1 cellular context compared by ENCODE assay signal in the genomic region with DNA sequence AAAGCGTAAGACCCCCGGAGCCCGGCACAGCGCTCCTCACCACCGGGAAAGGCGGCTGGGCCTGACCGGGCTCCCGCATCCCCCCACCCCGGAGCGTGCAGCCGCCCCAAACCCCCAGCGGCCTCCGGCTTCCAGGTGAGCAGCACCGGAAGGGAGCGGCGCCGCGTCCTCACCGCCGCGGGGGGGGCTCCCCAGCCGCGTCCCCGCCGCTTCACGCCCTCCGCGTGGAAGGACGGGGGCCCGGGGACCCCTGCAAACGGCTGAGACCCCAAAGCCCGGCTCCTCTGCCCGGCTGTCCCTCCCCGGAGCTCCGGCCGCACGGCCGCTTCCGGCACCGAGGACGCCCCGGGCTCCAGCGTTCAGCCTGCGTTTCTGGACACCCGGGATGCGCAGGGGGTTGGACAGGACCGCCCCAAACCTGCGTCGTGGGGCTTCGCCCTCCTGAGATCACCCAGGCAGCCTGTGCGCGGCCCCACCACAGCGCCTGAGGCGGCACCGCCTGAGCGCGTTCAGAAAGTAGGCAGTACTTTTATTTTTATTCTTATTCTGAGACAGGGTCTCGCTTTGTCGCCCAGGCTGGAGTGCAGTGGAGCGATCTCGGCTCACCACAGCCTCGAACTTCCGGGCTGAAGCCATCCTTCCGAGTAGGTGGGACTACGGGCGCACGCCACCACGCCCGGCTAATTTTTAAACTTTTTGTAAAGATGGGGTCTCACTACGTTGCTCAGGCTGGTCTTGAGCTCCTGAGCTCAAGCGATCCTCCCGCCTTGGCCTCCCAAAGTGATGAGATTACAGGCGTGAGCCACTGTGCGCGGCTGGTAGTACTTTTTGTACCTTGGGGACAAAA.
A peak's percentile ranks its signal among the peaks of the same experiment; 100 is the strongest.
TF ChIP-seq lines count a peak whose summit lies in the region.

No MANE protein-coding gene starts in this region.

TF ChIP-seq in HepG2, 621 proteins besides CTCF, POLR2A, EP300 and RAD21 (continued from another document and continues in another):
- TF ChIP-seq, protein P1, sequence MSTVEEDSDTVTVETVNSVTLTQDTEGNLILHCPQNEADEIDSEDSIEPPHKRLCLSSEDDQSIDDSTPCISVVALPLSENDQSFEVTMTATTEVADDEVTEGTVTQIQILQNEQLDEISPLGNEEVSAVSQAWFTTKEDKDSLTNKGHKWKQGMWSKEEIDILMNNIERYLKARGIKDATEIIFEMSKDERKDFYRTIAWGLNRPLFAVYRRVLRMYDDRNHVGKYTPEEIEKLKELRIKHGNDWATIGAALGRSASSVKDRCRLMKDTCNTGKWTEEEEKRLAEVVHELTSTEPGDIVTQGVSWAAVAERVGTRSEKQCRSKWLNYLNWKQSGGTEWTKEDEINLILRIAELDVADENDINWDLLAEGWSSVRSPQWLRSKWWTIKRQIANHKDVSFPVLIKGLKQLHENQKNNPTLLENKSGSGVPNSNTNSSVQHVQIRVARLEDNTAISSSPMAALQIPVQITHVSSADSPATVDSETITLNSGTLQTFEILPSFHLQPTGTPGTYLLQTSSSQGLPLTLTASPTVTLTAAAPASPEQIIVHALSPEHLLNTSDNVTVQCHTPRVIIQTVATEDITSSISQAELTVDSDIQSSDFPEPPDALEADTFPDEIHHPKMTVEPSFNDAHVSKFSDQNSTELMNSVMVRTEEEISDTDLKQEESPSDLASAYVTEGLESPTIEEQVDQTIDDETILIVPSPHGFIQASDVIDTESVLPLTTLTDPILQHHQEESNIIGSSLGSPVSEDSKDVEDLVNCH (CRISPR knock-in tag; IDR thresholded peaks at IDR 0.05) = no peak
- TF ChIP-seq, protein P2, sequence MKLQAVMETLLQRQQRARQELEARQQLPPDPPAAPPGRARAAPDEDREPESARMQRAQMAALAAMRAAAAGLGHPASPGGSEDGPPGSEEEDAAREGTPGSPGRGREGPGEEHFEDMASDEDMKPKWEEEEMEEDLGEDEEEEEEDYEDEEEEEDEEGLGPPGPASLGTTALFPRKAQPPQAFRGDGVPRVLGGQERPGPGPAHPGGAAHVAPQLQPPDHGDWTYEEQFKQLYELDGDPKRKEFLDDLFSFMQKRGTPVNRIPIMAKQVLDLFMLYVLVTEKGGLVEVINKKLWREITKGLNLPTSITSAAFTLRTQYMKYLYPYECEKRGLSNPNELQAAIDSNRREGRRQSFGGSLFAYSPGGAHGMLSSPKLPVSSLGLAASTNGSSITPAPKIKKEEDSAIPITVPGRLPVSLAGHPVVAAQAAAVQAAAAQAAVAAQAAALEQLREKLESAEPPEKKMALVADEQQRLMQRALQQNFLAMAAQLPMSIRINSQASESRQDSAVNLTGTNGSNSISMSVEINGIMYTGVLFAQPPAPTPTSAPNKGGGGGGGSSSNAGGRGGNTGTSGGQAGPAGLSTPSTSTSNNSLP (IDR thresholded peaks at IDR 0.05; ENCODE audit: low read depth, low read length) = no peak
- TF ChIP-seq ATRX (CRISPR knock-in tag; IDR thresholded peaks at IDR 0.05; ENCODE audit: borderline replicate concordance) (no peak), ZBTB1 (CRISPR knock-in tag; IDR thresholded peaks at IDR 0.05; ENCODE audit: borderline replicate concordance) (no peak), CCAR2 (optimal IDR thresholded peaks at IDR 0.05; ENCODE audit: low read depth, low read length) (no peak), ZNF558 (CRISPR knock-in tag; IDR thresholded peaks at IDR 0.05; ENCODE audit: borderline replicate concordance) (no peak), SRSF9 (IDR thresholded peaks at IDR 0.05; ENCODE audit: borderline replicate concordance, insufficient read depth, low read depth, low read length, poor library complexity, severe bottlenecking) (no peak), CC2D1A (CRISPR knock-in tag; IDR thresholded peaks at IDR 0.05) (no peak), PRMT3 (CRISPR knock-in tag; IDR thresholded peaks at IDR 0.05; ENCODE audit: borderline replicate concordance, low read depth) (no peak), RCOR2 (CRISPR knock-in tag; IDR thresholded peaks at IDR 0.05) (no peak), ZFP62 (CRISPR knock-in tag; IDR thresholded peaks at IDR 0.05) (no peak), PRPF4 (IDR thresholded peaks at IDR 0.05; ENCODE audit: low read depth, low read length, poor library complexity, severe bottlenecking) (no peak), NFIC (IDR thresholded peaks at IDR 0.05; ENCODE audit: low read length) (no peak), ZNF274 (CRISPR knock-in tag; IDR thresholded peaks at IDR 0.05) (no peak), ZNF333 (CRISPR knock-in tag; IDR thresholded peaks at IDR 0.05; ENCODE audit: borderline replicate concordance) (no peak; the same call in 1 of the 2 replicates), MAF1 (CRISPR knock-in tag; IDR thresholded peaks at IDR 0.05; ENCODE audit: borderline replicate concordance) (no peak), RARA (CRISPR knock-in tag; IDR thresholded peaks at IDR 0.05) (no peak), DPF2 (CRISPR knock-in tag; IDR thresholded peaks at IDR 0.05; ENCODE audit: borderline replicate concordance, low read depth) (no peak), YY1 (IDR thresholded peaks at IDR 0.05; ENCODE audit: insufficient read depth, insufficient replicate concordance, low read depth, low read length) (no peak), HNF4G (IDR thresholded peaks at IDR 0.05; ENCODE audit: borderline replicate concordance, low read depth, low read length) (no peak), HNF4G (CRISPR knock-in tag; IDR thresholded peaks at IDR 0.05; ENCODE audit: borderline replicate concordance, low read depth) (no peak), ZNF143 (CRISPR knock-in tag; IDR thresholded peaks at IDR 0.05) (no peak), ZNF577 (CRISPR knock-in tag; IDR thresholded peaks at IDR 0.05; ENCODE audit: borderline replicate concordance, low read depth) (no peak), ETV5 (CRISPR knock-in tag; IDR thresholded peaks at IDR 0.05; ENCODE audit: borderline replicate concordance) (peak; percentile 17; the same call in 1 of the 2 replicates), GTF2F1 (IDR thresholded peaks at IDR 0.05; ENCODE audit: low read length) (no peak), FOXJ3 (CRISPR knock-in tag; IDR thresholded peaks at IDR 0.05; ENCODE audit: borderline replicate concordance) (no peak), XBP1 (CRISPR knock-in tag; IDR thresholded peaks at IDR 0.05) (0 out of 2 replicates have a peak, but pooled peaks have one; percentile 45), MEIS1 (CRISPR knock-in tag; IDR thresholded peaks at IDR 0.05; ENCODE audit: borderline replicate concordance) (no peak), ZSCAN29 (CRISPR knock-in tag; conservative IDR thresholded peaks at IDR 0.05) (no peak; the same call in 1 of the 2 replicates), YEATS2 (CRISPR knock-in tag; IDR thresholded peaks at IDR 0.05; ENCODE audit: borderline replicate concordance) (no peak), SMAD9 (CRISPR knock-in tag; IDR thresholded peaks at IDR 0.05) (no peak), ZNF124 (CRISPR knock-in tag; IDR thresholded peaks at IDR 0.05) (no peak), MZF1 (CRISPR knock-in tag; IDR thresholded peaks at IDR 0.05; ENCODE audit: borderline replicate concordance) (no peak), ZNF556 (CRISPR knock-in tag; IDR thresholded peaks at IDR 0.05; ENCODE audit: borderline replicate concordance) (no peak), FLYWCH1 (CRISPR knock-in tag; IDR thresholded peaks at IDR 0.05) (no peak), TCF7L2 (IDR thresholded peaks at IDR 0.05; ENCODE audit: low read depth, low read length) (no peak), IKZF4 (CRISPR knock-in tag; IDR thresholded peaks at IDR 0.05; ENCODE audit: borderline replicate concordance, low read depth, not compliant biosample characterization) (no peak), ZNF382 (CRISPR knock-in tag; IDR thresholded peaks at IDR 0.05; ENCODE audit: borderline replicate concordance) (no peak), ZNF780A (CRISPR knock-in tag; IDR thresholded peaks at IDR 0.05) (no peak), ZNF430 (CRISPR knock-in tag; IDR thresholded peaks at IDR 0.05) (0 out of 2 replicates have a peak, but pooled peaks have one; percentile 54), ZBTB8A (CRISPR knock-in tag; IDR thresholded peaks at IDR 0.05; ENCODE audit: borderline replicate concordance, low read depth) (no peak)
- TF ChIP-seq, protein P3, sequence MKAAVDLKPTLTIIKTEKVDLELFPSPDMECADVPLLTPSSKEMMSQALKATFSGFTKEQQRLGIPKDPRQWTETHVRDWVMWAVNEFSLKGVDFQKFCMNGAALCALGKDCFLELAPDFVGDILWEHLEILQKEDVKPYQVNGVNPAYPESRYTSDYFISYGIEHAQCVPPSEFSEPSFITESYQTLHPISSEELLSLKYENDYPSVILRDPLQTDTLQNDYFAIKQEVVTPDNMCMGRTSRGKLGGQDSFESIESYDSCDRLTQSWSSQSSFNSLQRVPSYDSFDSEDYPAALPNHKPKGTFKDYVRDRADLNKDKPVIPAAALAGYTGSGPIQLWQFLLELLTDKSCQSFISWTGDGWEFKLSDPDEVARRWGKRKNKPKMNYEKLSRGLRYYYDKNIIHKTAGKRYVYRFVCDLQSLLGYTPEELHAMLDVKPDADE (CRISPR knock-in tag; IDR thresholded peaks at IDR 0.05) = no peak
- TF ChIP-seq, protein P4, sequence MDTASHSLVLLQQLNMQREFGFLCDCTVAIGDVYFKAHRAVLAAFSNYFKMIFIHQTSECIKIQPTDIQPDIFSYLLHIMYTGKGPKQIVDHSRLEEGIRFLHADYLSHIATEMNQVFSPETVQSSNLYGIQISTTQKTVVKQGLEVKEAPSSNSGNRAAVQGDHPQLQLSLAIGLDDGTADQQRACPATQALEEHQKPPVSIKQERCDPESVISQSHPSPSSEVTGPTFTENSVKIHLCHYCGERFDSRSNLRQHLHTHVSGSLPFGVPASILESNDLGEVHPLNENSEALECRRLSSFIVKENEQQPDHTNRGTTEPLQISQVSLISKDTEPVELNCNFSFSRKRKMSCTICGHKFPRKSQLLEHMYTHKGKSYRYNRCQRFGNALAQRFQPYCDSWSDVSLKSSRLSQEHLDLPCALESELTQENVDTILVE (CRISPR knock-in tag; IDR thresholded peaks at IDR 0.05) = no peak; the same call in 1 of the 2 replicates
- TF ChIP-seq, protein P5, sequence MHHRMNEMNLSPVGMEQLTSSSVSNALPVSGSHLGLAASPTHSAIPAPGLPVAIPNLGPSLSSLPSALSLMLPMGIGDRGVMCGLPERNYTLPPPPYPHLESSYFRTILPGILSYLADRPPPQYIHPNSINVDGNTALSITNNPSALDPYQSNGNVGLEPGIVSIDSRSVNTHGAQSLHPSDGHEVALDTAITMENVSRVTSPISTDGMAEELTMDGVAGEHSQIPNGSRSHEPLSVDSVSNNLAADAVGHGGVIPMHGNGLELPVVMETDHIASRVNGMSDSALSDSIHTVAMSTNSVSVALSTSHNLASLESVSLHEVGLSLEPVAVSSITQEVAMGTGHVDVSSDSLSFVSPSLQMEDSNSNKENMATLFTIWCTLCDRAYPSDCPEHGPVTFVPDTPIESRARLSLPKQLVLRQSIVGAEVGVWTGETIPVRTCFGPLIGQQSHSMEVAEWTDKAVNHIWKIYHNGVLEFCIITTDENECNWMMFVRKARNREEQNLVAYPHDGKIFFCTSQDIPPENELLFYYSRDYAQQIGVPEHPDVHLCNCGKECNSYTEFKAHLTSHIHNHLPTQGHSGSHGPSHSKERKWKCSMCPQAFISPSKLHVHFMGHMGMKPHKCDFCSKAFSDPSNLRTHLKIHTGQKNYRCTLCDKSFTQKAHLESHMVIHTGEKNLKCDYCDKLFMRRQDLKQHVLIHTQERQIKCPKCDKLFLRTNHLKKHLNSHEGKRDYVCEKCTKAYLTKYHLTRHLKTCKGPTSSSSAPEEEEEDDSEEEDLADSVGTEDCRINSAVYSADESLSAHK (CRISPR knock-in tag; IDR thresholded peaks at IDR 0.05; ENCODE audit: borderline replicate concordance) = no peak
- TF ChIP-seq, protein P6, sequence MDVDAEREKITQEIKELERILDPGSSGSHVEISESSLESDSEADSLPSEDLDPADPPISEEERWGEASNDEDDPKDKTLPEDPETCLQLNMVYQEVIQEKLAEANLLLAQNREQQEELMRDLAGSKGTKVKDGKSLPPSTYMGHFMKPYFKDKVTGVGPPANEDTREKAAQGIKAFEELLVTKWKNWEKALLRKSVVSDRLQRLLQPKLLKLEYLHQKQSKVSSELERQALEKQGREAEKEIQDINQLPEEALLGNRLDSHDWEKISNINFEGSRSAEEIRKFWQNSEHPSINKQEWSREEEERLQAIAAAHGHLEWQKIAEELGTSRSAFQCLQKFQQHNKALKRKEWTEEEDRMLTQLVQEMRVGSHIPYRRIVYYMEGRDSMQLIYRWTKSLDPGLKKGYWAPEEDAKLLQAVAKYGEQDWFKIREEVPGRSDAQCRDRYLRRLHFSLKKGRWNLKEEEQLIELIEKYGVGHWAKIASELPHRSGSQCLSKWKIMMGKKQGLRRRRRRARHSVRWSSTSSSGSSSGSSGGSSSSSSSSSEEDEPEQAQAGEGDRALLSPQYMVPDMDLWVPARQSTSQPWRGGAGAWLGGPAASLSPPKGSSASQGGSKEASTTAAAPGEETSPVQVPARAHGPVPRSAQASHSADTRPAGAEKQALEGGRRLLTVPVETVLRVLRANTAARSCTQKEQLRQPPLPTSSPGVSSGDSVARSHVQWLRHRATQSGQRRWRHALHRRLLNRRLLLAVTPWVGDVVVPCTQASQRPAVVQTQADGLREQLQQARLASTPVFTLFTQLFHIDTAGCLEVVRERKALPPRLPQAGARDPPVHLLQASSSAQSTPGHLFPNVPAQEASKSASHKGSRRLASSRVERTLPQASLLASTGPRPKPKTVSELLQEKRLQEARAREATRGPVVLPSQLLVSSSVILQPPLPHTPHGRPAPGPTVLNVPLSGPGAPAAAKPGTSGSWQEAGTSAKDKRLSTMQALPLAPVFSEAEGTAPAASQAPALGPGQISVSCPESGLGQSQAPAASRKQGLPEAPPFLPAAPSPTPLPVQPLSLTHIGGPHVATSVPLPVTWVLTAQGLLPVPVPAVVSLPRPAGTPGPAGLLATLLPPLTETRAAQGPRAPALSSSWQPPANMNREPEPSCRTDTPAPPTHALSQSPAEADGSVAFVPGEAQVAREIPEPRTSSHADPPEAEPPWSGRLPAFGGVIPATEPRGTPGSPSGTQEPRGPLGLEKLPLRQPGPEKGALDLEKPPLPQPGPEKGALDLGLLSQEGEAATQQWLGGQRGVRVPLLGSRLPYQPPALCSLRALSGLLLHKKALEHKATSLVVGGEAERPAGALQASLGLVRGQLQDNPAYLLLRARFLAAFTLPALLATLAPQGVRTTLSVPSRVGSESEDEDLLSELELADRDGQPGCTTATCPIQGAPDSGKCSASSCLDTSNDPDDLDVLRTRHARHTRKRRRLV (CRISPR knock-in tag; IDR thresholded peaks at IDR 0.05) = no peak
- TF ChIP-seq, protein P7, sequence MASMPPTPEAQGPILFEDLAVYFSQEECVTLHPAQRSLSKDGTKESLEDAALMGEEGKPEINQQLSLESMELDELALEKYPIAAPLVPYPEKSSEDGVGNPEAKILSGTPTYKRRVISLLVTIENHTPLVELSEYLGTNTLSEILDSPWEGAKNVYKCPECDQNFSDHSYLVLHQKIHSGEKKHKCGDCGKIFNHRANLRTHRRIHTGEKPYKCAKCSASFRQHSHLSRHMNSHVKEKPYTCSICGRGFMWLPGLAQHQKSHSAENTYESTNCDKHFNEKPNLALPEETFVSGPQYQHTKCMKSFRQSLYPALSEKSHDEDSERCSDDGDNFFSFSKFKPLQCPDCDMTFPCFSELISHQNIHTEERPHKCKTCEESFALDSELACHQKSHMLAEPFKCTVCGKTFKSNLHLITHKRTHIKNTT (CRISPR knock-in tag; IDR thresholded peaks at IDR 0.05) = no peak
